In the genomic region with DNA sequence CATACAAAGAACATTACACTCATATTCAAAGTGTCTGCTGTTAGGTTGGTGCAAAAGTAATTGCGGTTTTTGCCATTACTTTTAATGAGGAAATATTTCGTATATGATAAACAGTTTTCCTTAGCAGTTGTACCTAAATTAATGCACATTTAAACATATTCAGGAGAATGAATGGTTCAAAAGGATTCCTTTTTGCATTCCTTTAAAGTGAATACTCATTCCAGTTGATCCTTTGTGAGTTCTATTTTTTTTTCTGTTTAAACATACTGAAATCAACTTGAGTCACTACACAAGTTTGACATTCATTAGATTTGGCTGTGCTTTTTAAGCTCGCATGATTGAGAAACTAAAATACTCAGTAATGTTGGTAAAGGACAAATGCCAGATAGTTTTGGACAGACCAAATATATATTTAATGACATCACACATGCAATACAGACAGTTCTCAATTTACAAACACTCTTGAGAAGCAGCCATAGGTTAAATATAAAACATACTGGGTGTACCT, we compare ENCODE assay signal across 9 cellular contexts. TPM values are rescaled to one million over a fixed set of nuclear protein-coding genes. Genes with fewer than 3 reads are reported as not detected.
DNase-seq lines count a peak whose midpoint lies in the region; ATAC-seq and TF ChIP-seq lines count a peak whose summit lies in the region.
"Had no signal": no experiment of that assay in that cellular context is flagged by ENCODE, and none has a peak within 500 bp of the region (broad histone marks: within the 10 kb centered on the region; RNA-seq: fewer than 3 reads in every experiment).

No MANE protein-coding gene starts in this region.

- 21 to 43% (median 38%) methylated on average over 3 of the region's 3 CpGs for WGBS in stomach, 5 donors

- H3K36me3 Mint-ChIP-seq in natural killer cell, result peaks cover 8% of the 10 kb centered on the region

- H3K27ac ChIP-seq in Peyer's patch (peak overlapping the region in 3 of 4 donors; percentile 32 to 72 (median 46)), stomach (peak overlapping the region in 4 of 5 donors; percentile 56 to 100 (median 99))

- H3K36me3 ChIP-seq in Peyer's patch (no peaks in the 10 kb centered on the region), stomach (no peaks in the 10 kb centered on the region), H7 (replicated peaks; ENCODE audit: control insufficient read depth, insufficient read depth, low read length) (no peaks in the 10 kb centered on the region)

- H3K4me1 ChIP-seq in Peyer's patch (peaks cover 0 to 43% (median 9%) of the 10 kb centered on the region in 4 donors), stomach (peaks cover 36 to 73% (median 52%) of the 10 kb centered on the region in 4 donors)

- H3K27ac Mint-ChIP-seq in natural killer cell, result no peak overlapping the region

- no peak for ATAC-seq in GM18868 (IDR thresholded peaks at IDR 0.05; ENCODE audit: unreplicated experiment)
- no peak for ATAC-seq in natural killer cell

- H3K9me3 Mint-ChIP-seq in natural killer cell, result no peaks in the 10 kb centered on the region

- H3K27me3 ChIP-seq in Peyer's patch (no peaks in the 10 kb centered on the region), stomach (no peaks in the 10 kb centered on the region), H7 (ENCODE audit: control insufficient read depth, insufficient read depth, low read length) (no peaks in the 10 kb centered on the region)

- H3K9me3 ChIP-seq in Peyer's patch (no peaks in the 10 kb centered on the region), stomach (no peaks in the 10 kb centered on the region)

- no peak overlapping the region for H3K4me3 ChIP-seq in Peyer's patch
- H3K4me3 ChIP-seq in stomach, result no peak overlapping the region
- H3K4me3 ChIP-seq in H7 (ENCODE audit: insufficient read depth, low read depth, low read length), result no peak overlapping the region

- TF ChIP-seq EP300 in stomach (IDR thresholded peaks at IDR 0.05), result no peak

- intact Hi-C loops in stomach (cut with DNase I; ENCODE audit: low total_unique reads) (no loop called here), natural killer cell (cut with micrococcal nuclease) (no loop called here)

- H3K4me1 Mint-ChIP-seq in natural killer cell, result peaks cover 40 to 43% of the 10 kb centered on the region in 2 donors

- DNase-seq in GM13976 (ENCODE audit: low spot score) (peak; percentile 12), Peyer's patch (no peak), fibroblast of peridontal ligament (ENCODE audit: extremely low read depth) (peak; percentile 99), stomach (no peak), H7 (no peak), natural killer cell (no peak)
- no peak for DNase-seq in activated CD8-positive, alpha-beta memory T cell treated with anti-CD3 and anti-CD28 coated beads for 24 hours
- DNase-seq: effector CD4-positive, alpha-beta T cell had no signal

- TF ChIP-seq CTCF in GM13976 (IDR thresholded peaks at IDR 0.05; ENCODE audit: borderline replicate concordance, control extremely low read depth, extremely low read depth, insufficient read depth, missing control alignments) (no peak), Peyer's patch (IDR thresholded peaks at IDR 0.05) (no peak), stomach (IDR thresholded peaks at IDR 0.05) (no peak), natural killer cell (IDR thresholded peaks at IDR 0.05) (no peak)

- TF ChIP-seq POLR2A in Peyer's patch (IDR thresholded peaks at IDR 0.05) (no peak), stomach (IDR thresholded peaks at IDR 0.05) (no peak)

- in situ Hi-C loops in GM13976 (cut with MboI; ENCODE audit: low sequenced_read_pairs, unreplicated experiment), result loop anchor here (10.0 kb wide), 1 partner anchor 278 kb away; no protein-coding TSS in a partner anchor

- H3K4me3 Mint-ChIP-seq in natural killer cell, result no peak overlapping the region

- no peaks in the 10 kb centered on the region for H3K27me3 Mint-ChIP-seq in natural killer cell (ENCODE audit: low read depth in 2 of 2)

RNA-seq across cellular contexts. Expression of a gene that starts 13.8 kb away (rescaled TPM):
- 100 to 1,000 TPM in 3 of 4 donors, 10 to 100 TPM in 1; 93.1 to 173 (median 134) TPM for total RNA-seq in Peyer's patch
- 100 to 1,000 TPM; 141 to 716 (median 250) TPM for total RNA-seq in stomach
- polyA plus RNA-seq in stomach, result 10 to 100 TPM; 26.6 to 88.6 (median 27.2) TPM
- 166 and 211 TPM in 2 replicates for total RNA-seq in H7 (2014; rRNA removed; shearing (Covaris generic))
- 100 to 1,000 TPM; 131 to 241 (median 167) TPM for total RNA-seq in natural killer cell

Comparison
In these comparisons a context has a peak if more than half of its experiments do, and no peak if none do; other contexts are left out.
1. DNase-seq: peak in GM13976 (single experiment) and fibroblast of peridontal ligament (single experiment); none in Peyer's patch (0 of 3), stomach (single experiment), activated CD8-positive, alpha-beta memory T cell treated with anti-CD3 and anti-CD28 coated beads for 24 hours (single experiment), H7 (single experiment) and natural killer cell (single experiment).